8 cellular contexts compared by ENCODE assay signal in genomic region chr15:80173022-80173759, GRCh38. TPM values are rescaled to one million over a fixed set of nuclear protein-coding genes. Genes with fewer than 3 reads are reported as not detected.
DNase-seq lines count a peak whose midpoint lies in the region; ATAC-seq and TF ChIP-seq lines count a peak whose summit lies in the region.

No MANE protein-coding gene starts in this region.

- H3K27me3 ChIP-seq in trophoblast cell (ENCODE audit: insufficient read depth, low read length): no peaks in the 10 kb centered on the region

- peak; percentile 81 for TF ChIP-seq CTCF in fibroblast of villous mesenchyme (IDR thresholded peaks at IDR 0.05; ENCODE audit: insufficient read depth, low read depth, low read length)

- peaks cover 5 to 8% of the 10 kb centered on the region in 2 experiments for H3K4me1 ChIP-seq in trophoblast cell (ENCODE audit: control insufficient read depth in 1 of 2, insufficient read depth in 2 of 2, low read length in 2 of 2)

- no peak overlapping the region for H2BK5ac ChIP-seq in trophoblast cell (ENCODE audit: low read depth, low read length, poor library complexity)

- H2AFZ ChIP-seq in trophoblast cell (ENCODE audit: insufficient read depth, low read length, poor library complexity): no peak overlapping the region

- no peak overlapping the region for H4K91ac ChIP-seq in trophoblast cell (ENCODE audit: low read depth, low read length)

- H3K4ac ChIP-seq in trophoblast cell (ENCODE audit: low read depth, low read length): no peak overlapping the region

- H2BK120ac ChIP-seq in trophoblast cell (ENCODE audit: insufficient read depth, low read length, poor library complexity): no peak overlapping the region

- ATAC-seq in HG03103 (IDR thresholded peaks at IDR 0.05; ENCODE audit: low read depth, unreplicated experiment): peak; percentile 65

- DNase-seq in NCI-H510A treated with DMSO at 0.1 percent for 48 hours (lab: John Stamatoyannopoulos, UW): peak; percentile 20
- DNase-seq in NCI-H510A (lab: John Stamatoyannopoulos, UW): no peak
- peak; percentile 81 for DNase-seq in OCI-M1 (lab: John Stamatoyannopoulos, UW)
- DNase-seq in activated T-cell treated with anti-CD3 and anti-CD28 coated beads, Interleukin-2, amount 50 U/mL, for 48 hours: peak; percentile 83 to 85
- peak; percentile 71 for DNase-seq in fibroblast of villous mesenchyme (ENCODE audit: low read depth)
- DNase-seq in trophoblast cell: peak; percentile 75 to 90
- DNase-seq in ureter (ENCODE audit: low spot score): peak; percentile 80

- no peak overlapping the region for H4K12ac ChIP-seq in trophoblast cell (ENCODE audit: low read depth, low read length)

- WGBS in trophoblast cell (ENCODE audit: extremely low coverage, insufficient coverage, insufficient read length): no CpG with 5 or more reads among the region's 10 CpGs

- no peak overlapping the region for H3K23ac ChIP-seq in trophoblast cell (ENCODE audit: low read length)

- H3K4me2 ChIP-seq in trophoblast cell (ENCODE audit: low read length): no peak overlapping the region

- no peaks in the 10 kb centered on the region for H3K79me1 ChIP-seq in trophoblast cell (ENCODE audit: low read length)

- H3K79me2 ChIP-seq in trophoblast cell (ENCODE audit: control insufficient read depth, insufficient read depth, low read length, poor library complexity): no peaks in the 10 kb centered on the region

- no peak overlapping the region for H3K27ac ChIP-seq in trophoblast cell (ENCODE audit: low read depth, low read length)

- H3K9ac ChIP-seq in trophoblast cell (ENCODE audit: low read length): no peak overlapping the region

- no peak overlapping the region for H4K8ac ChIP-seq in trophoblast cell (ENCODE audit: low read depth, low read length)

- H3K14ac ChIP-seq in trophoblast cell (ENCODE audit: low read length): no peak overlapping the region

- peaks cover 0 to 3% of the 10 kb centered on the region in 2 experiments for H3K36me3 ChIP-seq in trophoblast cell (ENCODE audit: control insufficient read depth in 1 of 2, insufficient read depth in 2 of 2, low read length in 2 of 2)

- no peaks in the 10 kb centered on the region for H3K9me3 ChIP-seq in trophoblast cell (ENCODE audit: insufficient read depth, low read depth, low read length)

- H2AK5ac ChIP-seq in trophoblast cell (ENCODE audit: low read length): no peak overlapping the region

- H2BK12ac ChIP-seq in trophoblast cell (ENCODE audit: low read length): no peak overlapping the region

- no peak overlapping the region for H3K18ac ChIP-seq in trophoblast cell (ENCODE audit: low read length)

- H3K4me3 ChIP-seq in fibroblast of villous mesenchyme (ENCODE audit: low read depth, low read length): no peak overlapping the region
- H3K4me3 ChIP-seq in trophoblast cell (ENCODE audit: low read depth, low read length): no peak overlapping the region

RNA-seq across cellular contexts. Expression of gene FAH, which starts 20.4 kb away (rescaled TPM):
- 21.9 and 27.2 TPM in 2 replicates for total RNA-seq in fibroblast of villous mesenchyme
- 9.9 and 10.3 TPM in 2 replicates for polyA plus RNA-seq in trophoblast cell (2013)
- 34.9 TPM for total RNA-seq in ureter
